8 cellular contexts compared by ENCODE assay signal in the genomic region with DNA sequence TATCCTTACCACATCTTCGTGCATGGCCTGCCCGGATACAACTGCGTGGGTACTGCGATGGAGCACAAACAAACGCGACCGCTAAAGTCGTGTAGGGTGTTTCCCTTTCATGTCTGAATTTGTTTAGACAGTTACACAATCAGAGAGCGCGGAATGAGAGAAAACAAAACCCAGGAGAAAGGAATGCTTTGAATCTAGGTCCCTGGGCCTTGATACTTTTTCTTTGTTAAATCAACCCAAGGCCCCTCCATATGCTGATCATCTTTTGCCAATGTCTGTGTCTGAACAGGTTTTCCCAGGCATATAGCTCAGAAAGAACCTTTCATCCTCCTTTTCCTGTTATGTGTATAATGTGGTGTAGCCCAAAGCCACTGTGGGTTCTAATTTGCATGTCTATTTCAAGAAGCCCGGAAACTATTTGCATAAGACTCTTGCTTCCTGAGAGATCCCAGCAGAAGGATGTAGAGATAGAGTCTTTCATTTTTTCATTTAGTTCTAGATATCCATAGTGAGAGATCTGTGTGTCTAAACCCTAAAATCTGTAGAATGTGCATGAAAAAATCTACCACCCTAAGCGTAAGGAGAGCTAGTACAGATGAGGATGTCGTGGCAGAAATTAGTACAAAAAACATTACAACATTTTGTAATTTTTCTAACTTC.
A peak's percentile ranks its signal among the peaks of the same experiment; 100 is the strongest.
DNase-seq lines count a peak whose midpoint lies in the region; ATAC-seq and TF ChIP-seq lines count a peak whose summit lies in the region.

No MANE protein-coding gene starts in this region.

- TF ChIP-seq CTCF in endothelial cell (IDR thresholded peaks at IDR 0.05; ENCODE audit: unreplicated experiment), result no peak

- peaks cover 20% of the 10 kb centered on the region for H3K4me1 Mint-ChIP-seq in T-helper 1 cell treated with Interleukin-12 subunit alpha and Interleukin-12 subunit beta and Interleukin-4 antibody, amounts not matched to agents 30 μg/mL and 1 μg/mL, for 36 hours (ENCODE audit: low read depth)
- H3K4me1 Mint-ChIP-seq in endothelial cell (ENCODE audit: unreplicated experiment), result peaks cover 42% of the 10 kb centered on the region
- H3K4me1 Mint-ChIP-seq in stimulated activated memory B cell treated with anti-CD40 and anti-IgM and Interleukin-4, amounts not matched to agents 10 μg/mL and 1 μg/mL and 100 μg/mL, for 72 hours, result peaks cover 24% of the 10 kb centered on the region

- DNase-seq in DMS53 (lab: John Stamatoyannopoulos, UW), result peak; percentile 71
- DNase-seq in endothelial cell (ENCODE audit: low spot score), result no peak
- DNase-seq in DMS79 (lab: John Stamatoyannopoulos, UW), result no peak
- no peak for DNase-seq in nucleus accumbens (lab: John Stamatoyannopoulos, UW)

- no peaks in the 10 kb centered on the region for H3K36me3 Mint-ChIP-seq in T-helper 1 cell treated with Interleukin-12 subunit alpha and Interleukin-12 subunit beta and Interleukin-4 antibody, amounts not matched to agents 30 μg/mL and 1 μg/mL, for 36 hours (ENCODE audit: low read depth)
- peaks cover 5% of the 10 kb centered on the region for H3K36me3 Mint-ChIP-seq in endothelial cell (ENCODE audit: low read depth, unreplicated experiment)
- H3K36me3 Mint-ChIP-seq in stimulated activated memory B cell treated with anti-CD40 and anti-IgM and Interleukin-4, amounts not matched to agents 10 μg/mL and 1 μg/mL and 100 μg/mL, for 72 hours, result no peaks in the 10 kb centered on the region

- peaks cover 68% of the 10 kb centered on the region for H3K27me3 Mint-ChIP-seq in T-helper 1 cell treated with Interleukin-12 subunit alpha and Interleukin-12 subunit beta and Interleukin-4 antibody, amounts not matched to agents 30 μg/mL and 1 μg/mL, for 36 hours (ENCODE audit: low read depth)
- H3K27me3 Mint-ChIP-seq in endothelial cell (ENCODE audit: unreplicated experiment), result peaks cover 9% of the 10 kb centered on the region
- H3K27me3 Mint-ChIP-seq in stimulated activated memory B cell treated with anti-CD40 and anti-IgM and Interleukin-4, amounts not matched to agents 10 μg/mL and 1 μg/mL and 100 μg/mL, for 72 hours, result peaks cover 32% of the 10 kb centered on the region

- no peaks in the 10 kb centered on the region for H3K9me3 Mint-ChIP-seq in T-helper 1 cell treated with Interleukin-12 subunit alpha and Interleukin-12 subunit beta and Interleukin-4 antibody, amounts not matched to agents 30 μg/mL and 1 μg/mL, for 36 hours
- peaks cover 4% of the 10 kb centered on the region for H3K9me3 Mint-ChIP-seq in endothelial cell (ENCODE audit: unreplicated experiment)
- peaks cover 2% of the 10 kb centered on the region for H3K9me3 Mint-ChIP-seq in stimulated activated memory B cell treated with anti-CD40 and anti-IgM and Interleukin-4, amounts not matched to agents 10 μg/mL and 1 μg/mL and 100 μg/mL, for 72 hours

- H3K27ac Mint-ChIP-seq in T-helper 1 cell treated with Interleukin-12 subunit alpha and Interleukin-12 subunit beta and Interleukin-4 antibody, amounts not matched to agents 30 μg/mL and 1 μg/mL, for 36 hours, result peak overlapping the region; percentile 95
- H3K27ac Mint-ChIP-seq in endothelial cell (ENCODE audit: unreplicated experiment), result peak overlapping the region; percentile 100
- peak overlapping the region; percentile 97 for H3K27ac Mint-ChIP-seq in stimulated activated memory B cell treated with anti-CD40 and anti-IgM and Interleukin-4, amounts not matched to agents 10 μg/mL and 1 μg/mL and 100 μg/mL, for 72 hours

- ATAC-seq in GM19468 (IDR thresholded peaks at IDR 0.05; ENCODE audit: extremely low read depth, unreplicated experiment) (peak; percentile 60), HG03520 (IDR thresholded peaks at IDR 0.05; ENCODE audit: unreplicated experiment) (peak; percentile 56)
- ATAC-seq in stimulated activated memory B cell treated with anti-CD40 and anti-IgM and Interleukin-4, amounts not matched to agents 10 μg/mL and 1 μg/mL and 100 μg/mL, for 72 hours, result peak; percentile 71

- H3K4me3 Mint-ChIP-seq in T-helper 1 cell treated with Interleukin-12 subunit alpha and Interleukin-12 subunit beta and Interleukin-4 antibody, amounts not matched to agents 30 μg/mL and 1 μg/mL, for 36 hours, result peak overlapping the region; percentile 59
- H3K4me3 Mint-ChIP-seq in endothelial cell (ENCODE audit: unreplicated experiment), result peak overlapping the region; percentile 79
- peak overlapping the region; percentile 66 for H3K4me3 Mint-ChIP-seq in stimulated activated memory B cell treated with anti-CD40 and anti-IgM and Interleukin-4, amounts not matched to agents 10 μg/mL and 1 μg/mL and 100 μg/mL, for 72 hours
